ENCODE assay signal across 13 cellular contexts in genomic region chr7:5206686-5207085, GRCh38.
"Had no signal": no experiment of that assay in that cellular context is flagged by ENCODE, and none has a peak within 500 bp of the region (broad histone marks: within the 10 kb centered on the region; RNA-seq: fewer than 3 reads in every experiment).

No MANE protein-coding gene starts in this region.

- DNase-seq: activated CD8-positive, alpha-beta memory T cell treated with anti-CD3 and anti-CD28 coated beads for 24 hours; activated CD8-positive, alpha-beta memory T cell treated with anti-CD3 and anti-CD28 coated beads, Interleukin-2, amount 50 U/mL, for 48 hours; activated naive CD4-positive, alpha-beta T cell; body of pancreas; endodermal cell; foreskin fibroblast; left cardiac atrium; testis; upper lobe of left lung had no signal

- H3K9me3 ChIP-seq: body of pancreas, prostate gland, right atrium auricular region, testis, upper lobe of left lung had no signal

- H3K4me1 Mint-ChIP-seq: endodermal cell had no signal

- H3K27ac Mint-ChIP-seq: endodermal cell, nephron had no signal

- ATAC-seq: activated CD4-positive, CD25-positive, alpha-beta regulatory T cell treated with anti-CD3 and anti-CD28 coated beads, Interleukin-2, amount 50 U/mL, for 24 hours; body of pancreas; left cardiac atrium had no signal

- H3K4me3 Mint-ChIP-seq: endodermal cell, nephron had no signal

- H3K9me3 Mint-ChIP-seq: endodermal cell, nephron had no signal
